ENCODE assay signal across 8 cellular contexts in the genomic region with DNA sequence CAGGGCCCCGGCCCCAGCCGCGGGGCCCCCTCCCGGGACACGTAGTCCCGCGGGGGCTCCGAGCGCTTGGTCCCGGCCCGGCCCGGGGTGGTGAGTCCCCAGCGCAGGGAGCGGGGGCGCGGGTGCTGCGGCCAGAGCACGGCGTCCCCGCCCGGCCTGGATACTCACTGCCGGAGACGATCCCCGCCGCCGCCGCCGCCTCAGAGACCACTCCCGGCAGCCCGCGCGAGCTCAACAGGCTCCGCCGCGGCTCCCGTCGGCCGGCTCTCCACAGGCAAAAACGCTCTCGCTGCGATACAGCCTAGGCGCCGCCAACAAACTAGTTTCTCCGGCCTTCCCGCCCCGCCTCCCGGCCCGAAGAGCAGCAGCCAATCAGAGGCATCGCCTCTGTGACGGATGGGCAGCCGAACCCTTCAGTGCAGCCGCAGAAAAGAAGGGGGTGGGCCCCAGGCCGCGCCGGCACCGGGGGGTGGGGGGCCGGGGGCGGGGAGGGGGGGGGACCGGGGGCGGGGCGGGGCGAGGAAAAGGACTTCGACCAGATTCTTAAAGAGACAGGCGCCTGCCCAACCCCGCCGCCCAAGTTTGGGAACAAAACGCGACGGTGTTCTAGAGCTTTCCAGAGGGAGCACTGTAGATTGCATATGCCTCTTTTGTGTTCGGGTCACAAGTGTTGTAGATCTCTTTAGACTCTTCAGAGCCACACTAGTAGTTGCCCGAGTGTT. TPM values are rescaled to one million over a fixed set of nuclear protein-coding genes. Genes with fewer than 3 reads are reported as not detected.
DNase-seq lines count a peak whose midpoint lies in the region; ATAC-seq and TF ChIP-seq lines count a peak whose summit lies in the region.

A gene with protein sequence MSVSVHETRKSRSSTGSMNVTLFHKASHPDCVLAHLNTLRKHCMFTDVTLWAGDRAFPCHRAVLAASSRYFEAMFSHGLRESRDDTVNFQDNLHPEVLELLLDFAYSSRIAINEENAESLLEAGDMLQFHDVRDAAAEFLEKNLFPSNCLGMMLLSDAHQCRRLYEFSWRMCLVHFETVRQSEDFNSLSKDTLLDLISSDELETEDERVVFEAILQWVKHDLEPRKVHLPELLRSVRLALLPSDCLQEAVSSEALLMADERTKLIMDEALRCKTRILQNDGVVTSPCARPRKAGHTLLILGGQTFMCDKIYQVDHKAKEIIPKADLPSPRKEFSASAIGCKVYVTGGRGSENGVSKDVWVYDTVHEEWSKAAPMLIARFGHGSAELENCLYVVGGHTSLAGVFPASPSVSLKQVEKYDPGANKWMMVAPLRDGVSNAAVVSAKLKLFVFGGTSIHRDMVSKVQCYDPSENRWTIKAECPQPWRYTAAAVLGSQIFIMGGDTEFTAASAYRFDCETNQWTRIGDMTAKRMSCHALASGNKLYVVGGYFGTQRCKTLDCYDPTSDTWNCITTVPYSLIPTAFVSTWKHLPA (minus strand): TSS at position 328 of the 722 bp plus-strand sequence. CDS start 25,115 bp downstream, outside the sequence.

- H3K4me3 ChIP-seq in GM08714 (ENCODE audit: low read length) (peak within 1 kb of the TSS; percentile 80), SK-N-MC (peak within 1 kb of the TSS; percentile 96), osteoblast (ENCODE audit: insufficient read depth, low read length) (peak within 1 kb of the TSS; percentile 89), testis (peak within 1 kb of the TSS; percentile 74 to 92)

- H3K27ac ChIP-seq in SK-N-MC (no peak within 1 kb of the TSS), osteoblast (ENCODE audit: low read depth, low read length) (peak within 1 kb of the TSS; percentile 55), testis (peak within 1 kb of the TSS; percentile 69 to 94)

- H4K20me1 ChIP-seq in osteoblast (ENCODE audit: insufficient read depth, low read length): peaks cover 30% of the 10 kb centered on the region

- H3K4me3 Mint-ChIP-seq in glutamatergic neuron (ENCODE audit: unreplicated experiment): peak within 1 kb of the TSS; percentile 96

- H3K27me3 ChIP-seq in osteoblast (ENCODE audit: insufficient read depth, low read length) (peaks cover 4% of the 10 kb centered on the region), testis (no peaks in the 10 kb centered on the region)

- WGBS in testis, 2 donors: 1% methylated on average over 6 to 53 of the region's 71 CpGs

- ATAC-seq in HG02588 (IDR thresholded peaks at IDR 0.05; ENCODE audit: unreplicated experiment): peak; percentile 99
- ATAC-seq in activated naive CD4-positive, alpha-beta T cell treated with anti-CD3 and anti-CD28 coated beads, Interleukin-2, amount 50 U/mL, for 72 hours: peak; percentile 94

- DNase-seq in NCI-H1048 (lab: John Stamatoyannopoulos, UW) (peak; percentile 89), SK-N-MC (ENCODE audit: low read depth, low spot score) (peak; percentile 57), glutamatergic neuron (peak; percentile 93), osteoblast (ENCODE audit: insufficient read length, low spot score, missing footprints) (peak; percentile 100), testis (peak; percentile 97)
- peak; percentile 88 to 93 for DNase-seq in activated naive CD4-positive, alpha-beta T cell treated with anti-CD3 and anti-CD28 coated beads, Interleukin-2, amount 50 U/mL, for 72 hours (ENCODE audit: low spot score in 2 of 2)

- H3K9me3 Mint-ChIP-seq in activated naive CD4-positive, alpha-beta T cell treated with anti-CD3 and anti-CD28 coated beads, Interleukin-2, amount 50 U/mL, for 72 hours: no peaks in the 10 kb centered on the region
- H3K9me3 Mint-ChIP-seq in glutamatergic neuron (ENCODE audit: unreplicated experiment): peaks cover 8% of the 10 kb centered on the region

- H3K9me3 ChIP-seq in SK-N-MC (ENCODE audit: low read depth, low read length) (no peaks in the 10 kb centered on the region), osteoblast (ENCODE audit: low read depth, low read length) (no peaks in the 10 kb centered on the region), testis (no peaks in the 10 kb centered on the region)

- H3K4me1 Mint-ChIP-seq in glutamatergic neuron (ENCODE audit: low read depth, unreplicated experiment): peaks cover 33% of the 10 kb centered on the region

- H3K36me3 Mint-ChIP-seq in activated naive CD4-positive, alpha-beta T cell treated with anti-CD3 and anti-CD28 coated beads, Interleukin-2, amount 50 U/mL, for 72 hours: peaks cover 0 to 9% of the 10 kb centered on the region in 2 donors
- no peaks in the 10 kb centered on the region for H3K36me3 Mint-ChIP-seq in glutamatergic neuron (ENCODE audit: unreplicated experiment)

- H3K36me3 ChIP-seq in SK-N-MC (ENCODE audit: insufficient read depth, low read length) (no peaks in the 10 kb centered on the region), osteoblast (ENCODE audit: insufficient read depth, low read length) (no peaks in the 10 kb centered on the region), testis (ENCODE audit: low read depth, missing control alignments) (no peaks in the 10 kb centered on the region)

- peak within 1 kb of the TSS; percentile 98 for H2AFZ ChIP-seq in osteoblast (ENCODE audit: low read length)

- peak within 1 kb of the TSS; percentile 86 for H3K9ac ChIP-seq in SK-N-MC (ENCODE audit: insufficient read length)

- TF ChIP-seq CTCF in glutamatergic neuron (IDR thresholded peaks at IDR 0.05; ENCODE audit: partially characterized antibody, unreplicated experiment): no peak
- TF ChIP-seq CTCF in osteoblast (IDR thresholded peaks at IDR 0.05; ENCODE audit: extremely low read depth, low read depth, low read length): no peak
- TF ChIP-seq CTCF in testis (IDR thresholded peaks at IDR 0.05): no peak

- peaks cover 19% of the 10 kb centered on the region for H3K4me1 ChIP-seq in osteoblast (ENCODE audit: insufficient read depth, low read length)
- peaks cover 10% of the 10 kb centered on the region for H3K4me1 ChIP-seq in testis

- intact Hi-C loops in testis (cut with DNase I; ENCODE audit: low total_unique reads): no loop called here

- H3K27me3 Mint-ChIP-seq in glutamatergic neuron (ENCODE audit: unreplicated experiment): peaks cover 9% of the 10 kb centered on the region

- peak within 1 kb of the TSS; percentile 85 to 96 for H3K27ac Mint-ChIP-seq in activated naive CD4-positive, alpha-beta T cell treated with anti-CD3 and anti-CD28 coated beads, Interleukin-2, amount 50 U/mL, for 72 hours
- peak within 1 kb of the TSS; percentile 90 for H3K27ac Mint-ChIP-seq in glutamatergic neuron (ENCODE audit: unreplicated experiment)

- peaks cover 35% of the 10 kb centered on the region for H3K79me2 ChIP-seq in osteoblast (ENCODE audit: insufficient read depth, low read length)

- peak; percentile 42 for TF ChIP-seq POLR2A in testis (IDR thresholded peaks at IDR 0.05)

- peak within 1 kb of the TSS; percentile 99 for H3K4me2 ChIP-seq in osteoblast (ENCODE audit: insufficient read depth, low read length)

RNA-seq across cellular contexts. Expression of the gene that starts here (rescaled TPM):
- 1 to 10 TPM; 6.0 to 9.2 TPM for total RNA-seq in activated naive CD4-positive, alpha-beta T cell treated with anti-CD3 and anti-CD28 coated beads, Interleukin-2, amount 50 U/mL, for 72 hours
- total RNA-seq in glutamatergic neuron (ENCODE audit: unreplicated experiment) (45.1 TPM), osteoblast (3.8 and 4.3 TPM in 2 replicates), testis (10 to 100 TPM; 42.6 to 50.1 TPM)
- polyA plus RNA-seq in testis (ENCODE audit: insufficient read depth, low read depth, low replicate concordance): 19.6 TPM
